In genomic region chr6:42745638-42746451, GRCh38 we compare ENCODE assay signal across 8 cellular contexts. TPM values are rescaled to one million over a fixed set of nuclear protein-coding genes. Genes with fewer than 3 reads are reported as not detected.
DNase-seq lines count a peak whose midpoint lies in the region; ATAC-seq and TF ChIP-seq lines count a peak whose summit lies in the region.

TBCC (minus strand) TSS chr6:42746103; CDS start chr6:42746073, 30 bp downstream.

- POLR2A ChIA-PET in RWPE1 (lab: Yijun Ruan, JAX; ENCODE audit: low non-redundant PET): interaction anchor here (0.5 to 3.1 kb wide), 7 partner anchors 16 to 133 kb away, joined by 3 to 13 read pairs (median 4); partner anchors contain the start of genes BICRAL and RPL7L1
- POLR2A ChIA-PET in naive thymus-derived CD8-positive, alpha-beta T cell (lab: Charles Lee): interaction anchor here (0.6 to 18.3 kb wide), 50 partner anchors 9 to 1501 kb away, joined by 3 to 852 read pairs (median 4); partner anchors contain the start of genes BICRAL, CNPY3, HSP90AB1 and KLC4

- peak; percentile 70 to 75 for ATAC-seq in naive thymus-derived CD8-positive, alpha-beta T cell
- ATAC-seq in stimulated activated naive B cell treated with anti-CD40 and anti-IgM and Interleukin-4, amounts not matched to agents 10 μg/mL and 1 μg/mL and 100 μg/mL, for 72 hours (replicated peaks): peak; percentile 76 to 78

- H3K36me3 Mint-ChIP-seq in naive thymus-derived CD8-positive, alpha-beta T cell: peaks cover 8 to 14% (median 8%) of the 10 kb centered on the region in 3 donors
- peaks cover 5 to 20% of the 10 kb centered on the region in 2 donors for H3K36me3 Mint-ChIP-seq in stimulated activated naive B cell treated with anti-CD40 and anti-IgM and Interleukin-4, amounts not matched to agents 10 μg/mL and 1 μg/mL and 100 μg/mL, for 72 hours

- peak within 1 kb of the TSS; percentile 100 for H3K27ac ChIP-seq in RWPE1

- CTCF ChIA-PET in RWPE1 (lab: Yijun Ruan, JAX): interaction anchor here (0.6 kb wide), 2 partner anchors 20 to 42 kb away, joined by 3 to 7 read pairs; no protein-coding TSS in a partner anchor

- no peaks in the 10 kb centered on the region for H3K27me3 Mint-ChIP-seq in naive thymus-derived CD8-positive, alpha-beta T cell
- no peaks in the 10 kb centered on the region for H3K27me3 Mint-ChIP-seq in stimulated activated naive B cell treated with anti-CD40 and anti-IgM and Interleukin-4, amounts not matched to agents 10 μg/mL and 1 μg/mL and 100 μg/mL, for 72 hours

- H3K4me1 Mint-ChIP-seq in naive thymus-derived CD8-positive, alpha-beta T cell: peaks cover 14 to 45% (median 36%) of the 10 kb centered on the region in 4 donors
- H3K4me1 Mint-ChIP-seq in stimulated activated naive B cell treated with anti-CD40 and anti-IgM and Interleukin-4, amounts not matched to agents 10 μg/mL and 1 μg/mL and 100 μg/mL, for 72 hours: peaks cover 17 to 43% of the 10 kb centered on the region in 2 donors

- H3K27ac Mint-ChIP-seq in naive thymus-derived CD8-positive, alpha-beta T cell: peak within 1 kb of the TSS; percentile 99 to 100 (median 100)
- H3K27ac Mint-ChIP-seq in stimulated activated naive B cell treated with anti-CD40 and anti-IgM and Interleukin-4, amounts not matched to agents 10 μg/mL and 1 μg/mL and 100 μg/mL, for 72 hours: peak within 1 kb of the TSS; percentile 100

- no peak for TF ChIP-seq CTCF in RWPE1 (conservative IDR thresholded peaks at IDR 0.05; ENCODE audit: low read depth)

- DNase-seq in EL (peak; percentile 99), H4 (ENCODE audit: low spot score) (peak; percentile 99), LoVo (ENCODE audit: low spot score) (peak; percentile 96), RWPE1 (ENCODE audit: low spot score) (peak; percentile 100), fibroblast of peridontal ligament (ENCODE audit: extremely low read depth) (peak; percentile 98)
- DNase-seq in activated T-helper 9 cell treated with anti-CD3 and anti-CD28 coated beads, Interleukin-2, amount 50 U/mL, for 16 hours (ENCODE audit: low read depth): peak; percentile 90
- peak; percentile 81 to 98 (median 94) for DNase-seq in naive thymus-derived CD8-positive, alpha-beta T cell
- peak; percentile 92 for DNase-seq in stimulated activated naive B cell treated with anti-CD40 and anti-IgM and Interleukin-4, amounts not matched to agents 10 μg/mL and 1 μg/mL and 100 μg/mL, for 72 hours

- H3K9me3 Mint-ChIP-seq in naive thymus-derived CD8-positive, alpha-beta T cell: peaks cover 0 to 31% (median 11%) of the 10 kb centered on the region in 9 donors
- no peaks in the 10 kb centered on the region for H3K9me3 Mint-ChIP-seq in stimulated activated naive B cell treated with anti-CD40 and anti-IgM and Interleukin-4, amounts not matched to agents 10 μg/mL and 1 μg/mL and 100 μg/mL, for 72 hours

- peak within 1 kb of the TSS; percentile 90 to 100 (median 100) for H3K4me3 Mint-ChIP-seq in naive thymus-derived CD8-positive, alpha-beta T cell
- peak within 1 kb of the TSS; percentile 92 to 100 for H3K4me3 Mint-ChIP-seq in stimulated activated naive B cell treated with anti-CD40 and anti-IgM and Interleukin-4, amounts not matched to agents 10 μg/mL and 1 μg/mL and 100 μg/mL, for 72 hours

RNA-seq across cellular contexts. Expression of gene TBCC, which starts in this region (rescaled TPM):
- total RNA-seq in H4 (2014; rRNA removed; shearing (Covaris generic)): 49.7 and 66.4 TPM in 2 replicates
- 10 to 100 TPM; 76.0 to 77.0 TPM for total RNA-seq in naive thymus-derived CD8-positive, alpha-beta T cell
- polyA plus RNA-seq in naive thymus-derived CD8-positive, alpha-beta T cell: 100 to 1,000 TPM; 112 to 126 (median 125) TPM

Comparison
In these comparisons a context has a peak if more than half of its experiments do, and no peak if none do; other contexts are left out.
1. Peak in every context shown above with its lines: DNase-seq, ATAC-seq and H3K27ac ChIP-seq.